In the genomic region with DNA sequence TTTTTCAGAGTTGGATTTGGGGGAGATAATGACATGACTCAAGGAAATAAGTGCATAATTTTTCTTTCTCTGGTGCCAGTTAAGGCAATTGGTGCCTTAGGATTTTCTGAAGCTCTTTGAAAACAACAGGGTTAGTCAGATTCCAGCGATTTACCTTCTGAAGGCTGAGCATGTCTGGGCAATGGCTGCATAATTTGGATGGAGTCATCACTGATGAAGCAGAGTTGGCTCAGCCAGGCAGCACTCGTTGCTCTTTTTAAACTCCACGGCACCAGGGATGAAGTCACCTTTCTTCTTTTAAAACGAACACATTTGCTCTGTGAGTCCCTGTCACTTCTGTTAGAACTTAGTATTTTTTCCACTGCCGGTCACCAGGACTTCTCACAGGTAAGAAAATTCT, we compare ENCODE assay signal across 11 cellular contexts.
DNase-seq lines count a peak whose midpoint lies in the region; ATAC-seq and TF ChIP-seq lines count a peak whose summit lies in the region.
"Had no signal": no experiment of that assay in that cellular context is flagged by ENCODE, and none has a peak within 500 bp of the region (broad histone marks: within the 10 kb centered on the region; RNA-seq: fewer than 3 reads in every experiment).

No MANE protein-coding gene starts in this region.

- peaks cover 36% of the 10 kb centered on the region for H3K4me1 ChIP-seq in Caco-2
- H3K4me1 ChIP-seq: BLaER1 treated with 17β-estradiol and CSF1 and Interleukin-3, amounts not matched to agents 10 nM and 100 nM had no signal

- H3K27ac Mint-ChIP-seq in Caco-2 (ENCODE audit: unreplicated experiment) (peak overlapping the region; percentile 63), MCF 10A (ENCODE audit: low read depth, unreplicated experiment) (peak overlapping the region; percentile 95), endothelial cell (ENCODE audit: unreplicated experiment) (no peak overlapping the region)

- DNase-seq in Caco-2 (no peak), NCI-H146 treated with DMSO at 0.1 percent for 48 hours (lab: John Stamatoyannopoulos, UW; ENCODE audit: unreplicated experiment) (peak; percentile 18), MCF 10A (ENCODE audit: unreplicated experiment) (peak; percentile 83), myocyte (ENCODE audit: low read depth) (peak; percentile 82), endothelial cell (ENCODE audit: low spot score) (no peak)
- no peak for DNase-seq in effector CD8-positive, alpha-beta T cell (lab: John Stamatoyannopoulos, UW)
- DNase-seq: amniotic stem cell, midbrain had no signal

- H3K9me3 Mint-ChIP-seq in Caco-2 (ENCODE audit: unreplicated experiment) = no peaks in the 10 kb centered on the region
- H3K9me3 Mint-ChIP-seq in MCF 10A (ENCODE audit: unreplicated experiment) = no peaks in the 10 kb centered on the region
- no peaks in the 10 kb centered on the region for H3K9me3 Mint-ChIP-seq in endothelial cell (ENCODE audit: unreplicated experiment)

- ATAC-seq in HG02798 (IDR thresholded peaks at IDR 0.05; ENCODE audit: poor library complexity, unreplicated experiment) (no peak), HG03196 (IDR thresholded peaks at IDR 0.05; ENCODE audit: unreplicated experiment) (no peak)

- H3K9me3 ChIP-seq in Caco-2 = no peaks in the 10 kb centered on the region
- H3K9me3 ChIP-seq: BLaER1 treated with 17β-estradiol and CSF1 and Interleukin-3, amounts not matched to agents 10 nM and 100 nM had no signal

- H3K4me3 Mint-ChIP-seq in Caco-2 (ENCODE audit: unreplicated experiment) (peak overlapping the region; percentile 34), MCF 10A (ENCODE audit: unreplicated experiment) (peak overlapping the region; percentile 81), endothelial cell (ENCODE audit: unreplicated experiment) (no peak overlapping the region)

- H3K4me3 ChIP-seq in Caco-2 (ENCODE audit: low read depth, low read length) = no peak overlapping the region
- H3K4me3 ChIP-seq: BLaER1 treated with 17β-estradiol and CSF1 and Interleukin-3, amounts not matched to agents 10 nM and 100 nM had no signal

- H3K36me3 ChIP-seq in Caco-2 (ENCODE audit: control insufficient read depth, insufficient read depth, low read length) = no peaks in the 10 kb centered on the region
- H3K36me3 ChIP-seq: BLaER1 treated with 17β-estradiol and CSF1 and Interleukin-3, amounts not matched to agents 10 nM and 100 nM had no signal

- CTCF ChIA-PET in Caco-2 (lab: Charles Lee) = interaction anchor here (1.6 kb wide), 1 partner anchor 67 kb away, joined by 3 read pairs; no protein-coding TSS in a partner anchor
- CTCF ChIA-PET in MCF 10A (lab: Yijun Ruan, JAX) = interaction anchor here (0.6 to 3.9 kb wide), 30 partner anchors 9 to 540 kb away, joined by 3 to 56 read pairs (median 4); a partner anchor contains a TSS

- no peaks in the 10 kb centered on the region for H3K27me3 Mint-ChIP-seq in Caco-2 (ENCODE audit: insufficient read depth, unreplicated experiment)
- H3K27me3 Mint-ChIP-seq in MCF 10A (ENCODE audit: insufficient read depth, unreplicated experiment) = no peaks in the 10 kb centered on the region
- H3K27me3 Mint-ChIP-seq in endothelial cell (ENCODE audit: unreplicated experiment) = no peaks in the 10 kb centered on the region

- no peaks in the 10 kb centered on the region for H3K27me3 ChIP-seq in Caco-2 (replicated peaks; ENCODE audit: control insufficient read depth, insufficient read depth, low read length)
- H3K27me3 ChIP-seq: BLaER1 treated with 17β-estradiol and CSF1 and Interleukin-3, amounts not matched to agents 10 nM and 100 nM had no signal

- peaks cover 26% of the 10 kb centered on the region for H3K4me1 Mint-ChIP-seq in Caco-2 (ENCODE audit: low read depth, unreplicated experiment)
- H3K4me1 Mint-ChIP-seq in MCF 10A (ENCODE audit: insufficient read depth, unreplicated experiment) = peaks cover 18% of the 10 kb centered on the region
- peaks cover 24% of the 10 kb centered on the region for H3K4me1 Mint-ChIP-seq in endothelial cell (ENCODE audit: unreplicated experiment)

- BruUV-seq in Caco-2 (replicated peaks; lab: Mats Ljungman, UMichigan) (no TSS peak), MCF 10A (replicated peaks; lab: Mats Ljungman, UMichigan) (no TSS peak)

- TF ChIP-seq CTCF in Caco-2 (IDR thresholded peaks at IDR 0.05; ENCODE audit: insufficient read depth in 1 of 2, low read depth in 1 of 2, low read length in 1 of 2, severe bottlenecking in 1 of 2, unreplicated experiment in 1 of 2) (no peak), MCF 10A (IDR thresholded peaks at IDR 0.05; ENCODE audit: unreplicated experiment) (no peak), endothelial cell (IDR thresholded peaks at IDR 0.05; ENCODE audit: unreplicated experiment) (no peak)

- H3K36me3 Mint-ChIP-seq in Caco-2 (ENCODE audit: insufficient read depth, unreplicated experiment) (no peaks in the 10 kb centered on the region), MCF 10A (ENCODE audit: insufficient read depth, unreplicated experiment) (no peaks in the 10 kb centered on the region), endothelial cell (ENCODE audit: low read depth, unreplicated experiment) (no peaks in the 10 kb centered on the region)

- intact Hi-C loops in Caco-2 (cut with micrococcal nuclease; ENCODE audit: unreplicated experiment) = loop anchor here (2.0 kb wide), 2 partner anchors 53 to 63 kb away; a partner anchor contains a TSS
- intact Hi-C loops in MCF 10A (cut with micrococcal nuclease) = loop anchor here (1.0 to 5.0 kb wide), 5 partner anchors 21 to 83 kb away; no protein-coding TSS in a partner anchor

- POLR2A ChIA-PET in Caco-2 (lab: Charles Lee) (interaction anchor here (0.5 to 0.6 kb wide), 2 partner anchors 76 to 854 kb away, joined by 3 to 4 read pairs; no protein-coding TSS in a partner anchor), MCF 10A (lab: Yijun Ruan, JAX) (interaction anchor here (0.6 to 3.9 kb wide), 50 partner anchors 8 to 1683 kb away, joined by 3 to 62 read pairs (median 4); a partner anchor contains a TSS)

Comparison
In these comparisons a context has a peak if more than half of its experiments do, and no peak if none do; other contexts are left out.
1. DNase-seq: peak in NCI-H146 treated with DMSO at 0.1 percent for 48 hours (single experiment), MCF 10A (single experiment) and myocyte (single experiment); none in Caco-2 (0 of 2), endothelial cell (single experiment) and effector CD8-positive, alpha-beta T cell (single experiment).